In genomic region chr11:112279901-112280267, GRCh38 we compare ENCODE assay signal across 8 cellular contexts. TPM values are rescaled to one million over a fixed set of nuclear protein-coding genes. Genes with fewer than 3 reads are reported as not detected.
A peak's percentile ranks its signal among the peaks of the same experiment; 100 is the strongest.
DNase-seq lines count a peak whose midpoint lies in the region; FAIRE-seq and TF ChIP-seq lines count a peak whose summit lies in the region.

No MANE protein-coding gene starts in this region.

- CTCF ChIA-PET in HEK293T (lab: Yijun Ruan, JAX) = interaction anchor here (0.6 to 1.9 kb wide), 20 partner anchors 9 to 888 kb away, joined by 3 to 17 read pairs (median 4); partner anchors contain the start of gene ALG9

- no peaks in the 10 kb centered on the region for H3K36me3 ChIP-seq in kidney (ENCODE audit: control insufficient read depth in 1 of 2, insufficient read depth in 2 of 2, low read length in 2 of 2)

- peak; percentile 83 for DNase-seq in GM03348 (ENCODE audit: low spot score)
- peak; percentile 79 for DNase-seq in HEK293T (ENCODE audit: extremely low spot score)
- peak; percentile 15 for DNase-seq in NCI-H128 (lab: John Stamatoyannopoulos, UW; ENCODE audit: unreplicated experiment)
- peak; percentile 62 to 69 for DNase-seq in cardiac fibroblast (ENCODE audit: low read depth in 2 of 2)
- peak; percentile 82 for DNase-seq in kidney
- DNase-seq in stimulated activated CD4-positive, alpha-beta T cell treated with anti-CD3 and anti-CD28 coated beads, Interleukin-1b, Interleukin-23, amount 100 ng/mL, for 4 hours (ENCODE audit: low read depth in 2 of 2) = peak; percentile 65 to 73
- DNase-seq in NCI-H1048 (lab: John Stamatoyannopoulos, UW) = no peak

- no peak overlapping the region for H3K27ac ChIP-seq in kidney (ENCODE audit: low read depth in 2 of 2, low read length in 2 of 2)

- no peak for FAIRE-seq in kidney (lab: Jason Lieb, UNC)

- H3K9ac ChIP-seq in kidney (ENCODE audit: low read length in 2 of 2) = peak overlapping the region in 1 of 2 donors; percentile 24

- TF ChIP-seq CTCF in WI38 (IDR thresholded peaks at IDR 0.05; ENCODE audit: low read depth, low read length) (peak; percentile 38; the same call in 1 of the 2 replicates), cardiac fibroblast (IDR thresholded peaks at IDR 0.05; ENCODE audit: low read depth, low read length) (peak; percentile 81), kidney (IDR thresholded peaks at IDR 0.05; ENCODE audit: borderline replicate concordance, extremely low read depth, insufficient read depth) (peak; percentile 73)

- no peaks in the 10 kb centered on the region for H3K4me1 ChIP-seq in kidney (ENCODE audit: control insufficient read depth in 1 of 2, insufficient read depth in 1 of 2, low read depth in 1 of 2, low read length in 2 of 2)

- POLR2A ChIA-PET in HEK293T (lab: Yijun Ruan, JAX) = interaction anchor here (1.1 to 1.4 kb wide), 2 partner anchors 54 to 59 kb away, joined by 3 to 8 read pairs; partner anchors contain the start of gene PTS

- H3K9me3 ChIP-seq in kidney (ENCODE audit: control insufficient read depth in 1 of 2, low read length in 2 of 2) = no peaks in the 10 kb centered on the region

- intact Hi-C loops in kidney (cut with DNase I) = loop anchor here (2.0 kb wide), 1 partner anchor 59 kb away; no protein-coding TSS in a partner anchor

- H3K4me3 ChIP-seq in WI38 (ENCODE audit: low read depth, low read length) = no peak overlapping the region
- H3K4me3 ChIP-seq in cardiac fibroblast (replicated peaks in 1 of 2; ENCODE audit: low read depth in 2 of 2, low read length in 2 of 2) = peak overlapping the region; percentile 30 to 44
- H3K4me3 ChIP-seq in kidney (ENCODE audit: low read length in 2 of 2) = peak overlapping the region; percentile 63 to 65

TF ChIP-seq in HEK293T, 16 proteins besides CTCF, POLR2A, EP300 and RAD21:
- TF ChIP-seq SP1 (IDR thresholded peaks at IDR 0.05) (no peak), BHLHE40 (IDR thresholded peaks at IDR 0.05; ENCODE audit: borderline replicate concordance) (no peak), ZNF384 (IDR thresholded peaks at IDR 0.05) (no peak), FOXK2 (IDR thresholded peaks at IDR 0.05) (no peak), ELF4 (IDR thresholded peaks at IDR 0.05) (no peak), ARNT (IDR thresholded peaks at IDR 0.05) (no peak), TARDBP (IDR thresholded peaks at IDR 0.05) (no peak), L3MBTL2 (conservative IDR thresholded peaks at IDR 0.05) (no peak), CTBP1 (IDR thresholded peaks at IDR 0.05; ENCODE audit: borderline replicate concordance) (no peak), NFRKB (IDR thresholded peaks at IDR 0.05) (no peak), SUZ12 (IDR thresholded peaks at IDR 0.05) (no peak), LEF1 (IDR thresholded peaks at IDR 0.05; ENCODE audit: borderline replicate concordance) (no peak), FOXA1 (IDR thresholded peaks at IDR 0.05) (no peak), FOXM1 (IDR thresholded peaks at IDR 0.05; ENCODE audit: borderline replicate concordance) (no peak), HDGF (IDR thresholded peaks at IDR 0.05; ENCODE audit: borderline replicate concordance) (no peak)
- TF ChIP-seq, protein P1, sequence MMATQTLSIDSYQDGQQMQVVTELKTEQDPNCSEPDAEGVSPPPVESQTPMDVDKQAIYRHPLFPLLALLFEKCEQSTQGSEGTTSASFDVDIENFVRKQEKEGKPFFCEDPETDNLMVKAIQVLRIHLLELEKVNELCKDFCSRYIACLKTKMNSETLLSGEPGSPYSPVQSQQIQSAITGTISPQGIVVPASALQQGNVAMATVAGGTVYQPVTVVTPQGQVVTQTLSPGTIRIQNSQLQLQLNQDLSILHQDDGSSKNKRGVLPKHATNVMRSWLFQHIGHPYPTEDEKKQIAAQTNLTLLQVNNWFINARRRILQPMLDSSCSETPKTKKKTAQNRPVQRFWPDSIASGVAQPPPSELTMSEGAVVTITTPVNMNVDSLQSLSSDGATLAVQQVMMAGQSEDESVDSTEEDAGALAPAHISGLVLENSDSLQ (IDR thresholded peaks at IDR 0.05) = no peak

RNA-seq across cellular contexts. Expression of gene PLET1, which starts 19.2 kb away (rescaled TPM):
- not detected for total RNA-seq in kidney
- polyA plus RNA-seq in kidney (ENCODE audit: insufficient read depth, low read depth, low replicate concordance) = not detected

RNA-seq across cellular contexts. Expression of gene PTS, which starts 53.7 kb away (rescaled TPM):
- total RNA-seq in kidney = 40.6 TPM
- 76.4 TPM for polyA plus RNA-seq in kidney (ENCODE audit: insufficient read depth, low read depth, low replicate concordance)
